ENCODE assay signal across 8 cellular contexts in the genomic region with DNA sequence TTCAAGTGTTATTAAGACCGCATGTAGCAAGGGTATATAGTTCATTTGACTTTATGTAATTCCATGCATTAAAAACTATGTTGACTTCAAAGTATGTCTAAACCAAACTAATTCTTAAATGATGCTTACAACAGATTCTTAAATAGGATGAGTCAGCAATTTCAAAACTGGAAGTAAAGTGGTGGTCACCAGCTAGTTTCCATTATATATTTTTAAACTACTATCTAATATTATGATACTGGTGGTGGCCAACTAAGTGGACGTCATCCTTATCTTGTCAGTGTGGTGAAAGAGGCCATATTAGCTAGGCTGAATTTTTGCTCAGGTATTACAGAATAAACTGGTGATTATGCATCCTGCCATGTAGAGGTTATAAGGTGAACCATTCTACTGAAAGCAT. TPM values are rescaled to one million over a fixed set of nuclear protein-coding genes. Genes with fewer than 3 reads are reported as not detected.
DNase-seq lines count a peak whose midpoint lies in the region; TF ChIP-seq lines count a peak whose summit lies in the region.

No MANE protein-coding gene starts in this region.

- H3K4me3 ChIP-seq in fibroblast of mammary gland (ENCODE audit: control insufficient read depth, low read depth, low read length), result peak overlapping the region; percentile 82
- H3K4me3 ChIP-seq in stomach, result peak overlapping the region; percentile 70 to 92 (median 84)
- H3K4me3 ChIP-seq in neuronal stem cell (ENCODE audit: low read length in 2 of 2), result no peak overlapping the region

- TF ChIP-seq EP300 in stomach (IDR thresholded peaks at IDR 0.05), result no peak

- no peak overlapping the region for H3K4me2 ChIP-seq in neuronal stem cell (ENCODE audit: insufficient read depth, low read length, poor library complexity, severe bottlenecking)

- H2AFZ ChIP-seq in neuronal stem cell (ENCODE audit: low read length), result no peak overlapping the region

- H2BK120ac ChIP-seq in neuronal stem cell (ENCODE audit: low read depth, low read length), result no peak overlapping the region

- H2BK5ac ChIP-seq in neuronal stem cell (ENCODE audit: low read length), result no peak overlapping the region

- no peak overlapping the region for H4K8ac ChIP-seq in neuronal stem cell (ENCODE audit: low read depth, low read length)

- intact Hi-C loops in stomach (cut with DNase I; ENCODE audit: low total_unique reads), result no loop called here

- H3K23ac ChIP-seq in neuronal stem cell (ENCODE audit: low read depth, low read length, poor library complexity), result no peak overlapping the region

- DNase-seq in T-helper 1 cell, result no peak
- peak; percentile 67 for DNase-seq in OCI-M1 (lab: John Stamatoyannopoulos, UW)
- no peak for DNase-seq in fibroblast of mammary gland (ENCODE audit: low read depth)
- DNase-seq in stomach, result no peak
- no peak for DNase-seq in NCI-H1694 treated with DMSO at 0.1 percent for 48 hours (lab: John Stamatoyannopoulos, UW)
- DNase-seq in neuronal stem cell (ENCODE audit: low spot score), result no peak
- DNase-seq in Ammon's horn (ENCODE audit: low spot score), result no peak

- no peak overlapping the region for H2BK12ac ChIP-seq in neuronal stem cell (ENCODE audit: low read length)

- no peak overlapping the region for H3K14ac ChIP-seq in neuronal stem cell (ENCODE audit: low read length)

- WGBS in stomach, 5 donors, result 56 to 74% (median 61%) methylated on average over 2 of the region's 2 CpGs
- WGBS in neuronal stem cell (ENCODE audit: extremely low coverage in 2 of 2, insufficient read length in 2 of 2, insufficient replicate concordance in 1 of 2), 2 donors, result no CpG with 5 or more reads among the region's 2 CpGs

- H3K9ac ChIP-seq in neuronal stem cell (ENCODE audit: low read depth, low read length, poor library complexity), result no peak overlapping the region

- H3K4me1 Mint-ChIP-seq in T-helper 1 cell treated with Interleukin-12 subunit alpha and Interleukin-12 subunit beta and Interleukin-4 antibody, amounts not matched to agents 30 μg/mL and 1 μg/mL, for 36 hours (ENCODE audit: low read depth), result peaks cover 11% of the 10 kb centered on the region

- no peaks in the 10 kb centered on the region for H3K27me3 ChIP-seq in stomach
- H3K27me3 ChIP-seq in neuronal stem cell (ENCODE audit: control insufficient read depth in 3 of 3, insufficient read depth in 3 of 3, low read depth in 1 of 3, low read length in 3 of 3), result peaks cover 11 to 29% (median 22%) of the 10 kb centered on the region in 3 experiments

- H3K4me3 Mint-ChIP-seq in T-helper 1 cell treated with Interleukin-12 subunit alpha and Interleukin-12 subunit beta and Interleukin-4 antibody, amounts not matched to agents 30 μg/mL and 1 μg/mL, for 36 hours, result peak overlapping the region; percentile 95

- H3K9me3 ChIP-seq in stomach (no peaks in the 10 kb centered on the region), neuronal stem cell (replicated peaks in 1 of 2; ENCODE audit: control insufficient read depth in 2 of 2, insufficient read depth in 1 of 2, low read depth in 1 of 2, low read length in 2 of 2) (no peaks in the 10 kb centered on the region)

- H3K4me1 ChIP-seq in stomach, result peaks cover 3 to 36% (median 26%) of the 10 kb centered on the region in 4 donors
- H3K4me1 ChIP-seq in neuronal stem cell (ENCODE audit: control insufficient read depth in 2 of 2, insufficient read depth in 1 of 2, low read depth in 1 of 2, low read length in 2 of 2), result peaks cover 4% of the 10 kb centered on the region in 2 donors

- no peak overlapping the region for H2BK15ac ChIP-seq in neuronal stem cell (ENCODE audit: low read length)

- H3K27me3 Mint-ChIP-seq in T-helper 1 cell treated with Interleukin-12 subunit alpha and Interleukin-12 subunit beta and Interleukin-4 antibody, amounts not matched to agents 30 μg/mL and 1 μg/mL, for 36 hours (ENCODE audit: low read depth), result peaks cover 23% of the 10 kb centered on the region

- H4K91ac ChIP-seq in neuronal stem cell (ENCODE audit: low read depth, low read length, poor library complexity), result no peak overlapping the region

- H3K27ac Mint-ChIP-seq in T-helper 1 cell treated with Interleukin-12 subunit alpha and Interleukin-12 subunit beta and Interleukin-4 antibody, amounts not matched to agents 30 μg/mL and 1 μg/mL, for 36 hours, result no peak overlapping the region

- H3K36me3 Mint-ChIP-seq in T-helper 1 cell treated with Interleukin-12 subunit alpha and Interleukin-12 subunit beta and Interleukin-4 antibody, amounts not matched to agents 30 μg/mL and 1 μg/mL, for 36 hours (ENCODE audit: low read depth), result no peaks in the 10 kb centered on the region

- H3K79me1 ChIP-seq in neuronal stem cell (ENCODE audit: low read depth, low read length), result no peaks in the 10 kb centered on the region

- no peak overlapping the region for H3K18ac ChIP-seq in neuronal stem cell (ENCODE audit: low read length)

- H3K4ac ChIP-seq in neuronal stem cell (ENCODE audit: low read length), result no peak overlapping the region

- H3K27ac ChIP-seq in stomach, result peak overlapping the region in 3 of 5 donors; percentile 91 to 94 (median 92)
- no peak overlapping the region for H3K27ac ChIP-seq in neuronal stem cell (replicated peaks; ENCODE audit: low read length)

- no peak overlapping the region for H2AK5ac ChIP-seq in neuronal stem cell (ENCODE audit: low read depth, low read length)

- TF ChIP-seq CTCF in fibroblast of mammary gland (conservative IDR thresholded peaks at IDR 0.05; ENCODE audit: control insufficient read depth, insufficient read depth, low read depth, low read length) (no peak), stomach (IDR thresholded peaks at IDR 0.05) (no peak)

- no peaks in the 10 kb centered on the region for H3K9me3 Mint-ChIP-seq in T-helper 1 cell treated with Interleukin-12 subunit alpha and Interleukin-12 subunit beta and Interleukin-4 antibody, amounts not matched to agents 30 μg/mL and 1 μg/mL, for 36 hours

- TF ChIP-seq POLR2A in stomach (IDR thresholded peaks at IDR 0.05), result no peak

- H3K36me3 ChIP-seq in stomach, result no peaks in the 10 kb centered on the region
- H3K36me3 ChIP-seq in neuronal stem cell (replicated peaks in 1 of 2; ENCODE audit: control insufficient read depth in 2 of 2, insufficient read depth in 2 of 2, low read length in 2 of 2), result no peaks in the 10 kb centered on the region

RNA-seq across cellular contexts. Expression of a gene that starts 1.2 kb away (rescaled TPM):
- 10 to 100 TPM in 1 of 5 donors, 1 to 10 TPM in 4; 1.2 to 15.6 (median 1.7) TPM for total RNA-seq in stomach
- polyA plus RNA-seq in stomach, result 1 to 10 TPM; 2.4 to 9.8 (median 4.4) TPM
- 0.07 TPM for polyA plus RNA-seq in neuronal stem cell (2013, experiment 1 of 2)
- polyA plus RNA-seq in neuronal stem cell (2013, experiment 2 of 2), result 0.06 TPM

Comparison
In these comparisons a context has a peak if more than half of its experiments do, and no peak if none do; other contexts are left out.
1. H3K4me3 ChIP-seq: peak in fibroblast of mammary gland (single experiment) and stomach (4 of 4); none in neuronal stem cell (0 of 2).